8 cellular contexts compared by ENCODE assay signal in genomic region chr19:6423499-6424189, GRCh38. TPM values are rescaled to one million over a fixed set of nuclear protein-coding genes. Genes with fewer than 3 reads are reported as not detected.
DNase-seq lines count a peak whose midpoint lies in the region; ATAC-seq and TF ChIP-seq lines count a peak whose summit lies in the region.

No MANE protein-coding gene starts in this region.

- TF ChIP-seq CTCF in AG04449 (IDR thresholded peaks at IDR 0.05; ENCODE audit: insufficient read depth, low read length, missing control alignments), result no peak
- no peak for TF ChIP-seq CTCF in GM20000 (IDR thresholded peaks at IDR 0.05; ENCODE audit: extremely low read depth, missing control alignments)
- TF ChIP-seq CTCF in dorsolateral prefrontal cortex (IDR thresholded peaks at IDR 0.05 in 54 of 56, conservative IDR thresholded peaks at IDR 0.05 in 2 of 56; ENCODE audit: low read depth in 1 of 56, partially characterized antibody in 56 of 56), result no peak

- no peaks in the 10 kb centered on the region for H3K27me3 ChIP-seq in dorsolateral prefrontal cortex
- H3K27me3 ChIP-seq in mesenchymal stem cell (ENCODE audit: control insufficient read depth in 1 of 2, insufficient read depth in 1 of 2, low read length in 2 of 2), result no peaks in the 10 kb centered on the region

- no peak overlapping the region for H2BK5ac ChIP-seq in mesenchymal stem cell (ENCODE audit: low read depth, low read length, poor library complexity, severe bottlenecking)

- H3K4me2 ChIP-seq in mesenchymal stem cell (ENCODE audit: low read length, poor library complexity, severe bottlenecking), result peak overlapping the region; percentile 75

- POLR2A ChIA-PET in AG04449 (lab: Yijun Ruan, JAX), result no interaction called here

- no peak overlapping the region for H2BK12ac ChIP-seq in mesenchymal stem cell (ENCODE audit: low read length in 2 of 2)

- H3K9me3 Mint-ChIP-seq in T-helper 1 cell treated with Interleukin-12 subunit alpha and Interleukin-12 subunit beta and Interleukin-4 antibody, amounts not matched to agents 30 μg/mL and 1 μg/mL, for 36 hours, result no peaks in the 10 kb centered on the region

- H2AFZ ChIP-seq in mesenchymal stem cell (ENCODE audit: low read depth, low read length), result no peak overlapping the region

- WGBS in mesenchymal stem cell, result 1% methylated on average over 16 of the region's 20 CpGs

- peak overlapping the region in 1 of 2 experiments; percentile 45 for H3K14ac ChIP-seq in mesenchymal stem cell (ENCODE audit: low read length in 2 of 2)

- peak overlapping the region; percentile 13 to 54 for H3K4ac ChIP-seq in mesenchymal stem cell (ENCODE audit: low read depth in 1 of 2, low read length in 2 of 2)

- H3K79me1 ChIP-seq in mesenchymal stem cell (replicated peaks; ENCODE audit: low read length, poor library complexity, severe bottlenecking), result peaks cover 7% of the 10 kb centered on the region

- no peak for ATAC-seq in GM18867 (IDR thresholded peaks at IDR 0.05; ENCODE audit: unreplicated experiment)

- H3K4me1 Mint-ChIP-seq in T-helper 1 cell treated with Interleukin-12 subunit alpha and Interleukin-12 subunit beta and Interleukin-4 antibody, amounts not matched to agents 30 μg/mL and 1 μg/mL, for 36 hours (ENCODE audit: low read depth), result peaks cover 20% of the 10 kb centered on the region

- H2BK120ac ChIP-seq in mesenchymal stem cell (ENCODE audit: low read depth, low read length), result no peak overlapping the region

- peak overlapping the region in 1 of 2 experiments; percentile 36 for H3K23ac ChIP-seq in mesenchymal stem cell (ENCODE audit: low read length in 2 of 2)

- H3K36me3 Mint-ChIP-seq in T-helper 1 cell treated with Interleukin-12 subunit alpha and Interleukin-12 subunit beta and Interleukin-4 antibody, amounts not matched to agents 30 μg/mL and 1 μg/mL, for 36 hours (ENCODE audit: low read depth), result peaks cover 14% of the 10 kb centered on the region

- no peak overlapping the region for H2AK5ac ChIP-seq in mesenchymal stem cell (ENCODE audit: low read length, severe bottlenecking)

- H3K27ac Mint-ChIP-seq in T-helper 1 cell treated with Interleukin-12 subunit alpha and Interleukin-12 subunit beta and Interleukin-4 antibody, amounts not matched to agents 30 μg/mL and 1 μg/mL, for 36 hours, result peak overlapping the region; percentile 76

- H3K27ac ChIP-seq in dorsolateral prefrontal cortex, result peak overlapping the region in 49 of 59 donors; percentile 13 to 92 (median 66)
- H3K27ac ChIP-seq in mesenchymal stem cell (ENCODE audit: low read length, poor library complexity, severe bottlenecking), result peak overlapping the region; percentile 55
- H3K27ac ChIP-seq in substantia nigra (ENCODE audit: low read depth, low read length, poor library complexity, severe bottlenecking), result peak overlapping the region; percentile 60

- H3K18ac ChIP-seq in mesenchymal stem cell (ENCODE audit: low read depth in 1 of 2, low read length in 2 of 2), result peak overlapping the region; percentile 49 to 74

- H4K91ac ChIP-seq in mesenchymal stem cell (ENCODE audit: low read length), result no peak overlapping the region

- peak overlapping the region; percentile 90 for H3K4me3 Mint-ChIP-seq in T-helper 1 cell treated with Interleukin-12 subunit alpha and Interleukin-12 subunit beta and Interleukin-4 antibody, amounts not matched to agents 30 μg/mL and 1 μg/mL, for 36 hours

- no peak overlapping the region for H4K8ac ChIP-seq in mesenchymal stem cell (ENCODE audit: low read length)

- no peak overlapping the region for H2BK15ac ChIP-seq in mesenchymal stem cell (ENCODE audit: low read depth, poor library complexity, severe bottlenecking)

- H3K27me3 Mint-ChIP-seq in T-helper 1 cell treated with Interleukin-12 subunit alpha and Interleukin-12 subunit beta and Interleukin-4 antibody, amounts not matched to agents 30 μg/mL and 1 μg/mL, for 36 hours (ENCODE audit: low read depth), result no peaks in the 10 kb centered on the region

- H3K9me3 ChIP-seq in mesenchymal stem cell (ENCODE audit: control insufficient read depth, low read length), result no peaks in the 10 kb centered on the region

- H3K4me1 ChIP-seq in mesenchymal stem cell (ENCODE audit: control insufficient read depth, insufficient read depth, low read depth, low read length), result peaks cover 21% of the 10 kb centered on the region

- H3K9ac ChIP-seq in mesenchymal stem cell (ENCODE audit: low read length), result peak overlapping the region; percentile 96

- DNase-seq in AG04449 (ENCODE audit: low read depth, low spot score) (peak; percentile 4), GM20000 (ENCODE audit: low spot score) (peak; percentile 75), dorsolateral prefrontal cortex (no peak), mesenchymal stem cell (peak; percentile 83), substantia nigra (lab: John Stamatoyannopoulos, UW) (peak in 2 of 49 donors; percentile 3 to 30), NCI-H1092 (lab: John Stamatoyannopoulos, UW) (no peak)

- H3K4me3 ChIP-seq in AG04449 (ENCODE audit: low read depth, low read length) (peak overlapping the region; percentile 90), dorsolateral prefrontal cortex (peak overlapping the region; percentile 47 to 92 (median 82)), mesenchymal stem cell (ENCODE audit: insufficient read depth in 1 of 2, low read depth in 1 of 2, low read length in 2 of 2) (peak overlapping the region; percentile 83 to 95)

- CTCF ChIA-PET in AG04449 (lab: Yijun Ruan, JAX), result no interaction called here

- intact Hi-C loops in dorsolateral prefrontal cortex (cut with DNase I), result loop anchor here (1.0 to 2.0 kb wide), 3 partner anchors 37 to 62 kb away; partner anchors contain the start of genes ALKBH7 (in 1 of the 2) and CLPP (in 1 of the 2)

- peaks cover 36 to 37% of the 10 kb centered on the region in 2 experiments for H3K36me3 ChIP-seq in mesenchymal stem cell (ENCODE audit: control insufficient read depth in 1 of 2, insufficient read depth in 2 of 2, low read depth in 1 of 2, low read length in 2 of 2)

RNA-seq across cellular contexts. Expression of gene KHSRP, which starts 1.0 kb away (rescaled TPM):
- 100 to 1,000 TPM; 138 to 218 (median 173) TPM for total RNA-seq in dorsolateral prefrontal cortex
- polyA plus RNA-seq in mesenchymal stem cell (2013, experiment 1 of 2), result 172 TPM
- polyA plus RNA-seq in mesenchymal stem cell (2013, experiment 2 of 2), result 175 TPM

RNA-seq across cellular contexts. Expression of gene SLC25A41, which starts 9.9 kb away (rescaled TPM):
- 10 to 100 TPM in 1 of 120 experiments, 1 to 10 TPM in 119; 1.1 to 11.0 (median 4.3) TPM for total RNA-seq in dorsolateral prefrontal cortex
- polyA plus RNA-seq in mesenchymal stem cell (2013, experiment 1 of 2), result 0.04 TPM
- 0.11 TPM for polyA plus RNA-seq in mesenchymal stem cell (2013, experiment 2 of 2)

RNA-seq across cellular contexts. Expression of gene GTF2F1, which starts 30.7 kb away (rescaled TPM):
- total RNA-seq in dorsolateral prefrontal cortex, result 10 to 100 TPM; 30.4 to 92.6 (median 66.4) TPM
- 85.8 TPM for polyA plus RNA-seq in mesenchymal stem cell (2013, experiment 1 of 2)
- 77.3 TPM for polyA plus RNA-seq in mesenchymal stem cell (2013, experiment 2 of 2)

RNA-seq across cellular contexts. Expression of gene SLC25A23, which starts 35.9 kb away (rescaled TPM):
- total RNA-seq in dorsolateral prefrontal cortex, result 100 to 1,000 TPM; 113 to 321 (median 206) TPM
- polyA plus RNA-seq in mesenchymal stem cell (2013, experiment 1 of 2), result 60.2 TPM
- polyA plus RNA-seq in mesenchymal stem cell (2013, experiment 2 of 2), result 59.0 TPM

RNA-seq across cellular contexts. Expression of gene CRB3, which starts 40.4 kb away (rescaled TPM):
- total RNA-seq in dorsolateral prefrontal cortex, result 1 to 10 TPM in 23 of 120 experiments, under 1 TPM in 49, not detected in 48; 0.36 to 2.8 (median 0.83) TPM
- polyA plus RNA-seq in mesenchymal stem cell (2013, experiment 1 of 2), result not detected
- not detected for polyA plus RNA-seq in mesenchymal stem cell (2013, experiment 2 of 2)

Comparison
In these comparisons a context has a peak if more than half of its experiments do, and no peak if none do; other contexts are left out.
1. DNase-seq: peak in AG04449 (single experiment), GM20000 (single experiment) and mesenchymal stem cell (single experiment); none in dorsolateral prefrontal cortex (0 of 10) and NCI-H1092 (single experiment).
2. Peak in every context shown above with its lines, with median percentiles within 50 percentile points of each other: H3K4me3 ChIP-seq and H3K27ac ChIP-seq.